ENCODE assay signal across 16 cellular contexts in genomic region chr21:31524140-31524539, GRCh38.
"Had no signal": no experiment of that assay in that cellular context is flagged by ENCODE, and none has a peak within 500 bp of the region (broad histone marks: within the 10 kb centered on the region; RNA-seq: fewer than 3 reads in every experiment).

No MANE protein-coding gene starts in this region.

- H3K9me3 ChIP-seq: esophagus muscularis mucosa, upper lobe of left lung had no signal

- H3K36me3 ChIP-seq: esophagus muscularis mucosa, upper lobe of left lung had no signal

- ATAC-seq: activated CD8-positive, alpha-beta memory T cell treated with anti-CD3 and anti-CD28 coated beads, Interleukin-2, amount 10 ng/mL, durations not matched to agents 7 days and 5 days; activated T-cell treated with anti-CD3 and anti-CD28 coated beads, Interleukin-2, amount 50 U/mL, for 4 hours had no signal

- DNase-seq: activated CD4-positive, alpha-beta T cell treated with anti-CD3 and anti-CD28 coated beads for 1 hour; activated CD4-positive, alpha-beta T cell treated with anti-CD3 and anti-CD28 coated beads, Interleukin-2, amount 50 U/mL, for 48 hours; activated CD8-positive, alpha-beta memory T cell treated with anti-CD3 and anti-CD28 coated beads, Interleukin-2, amount 10 ng/mL, durations not matched to agents 7 days and 5 days; activated gamma-delta T cell; activated T-cell treated with anti-CD3 and anti-CD28 coated beads, Interleukin-2, amount 50 U/mL, for 4 hours; amygdala; cerebellar nuclear complex; kidney; stimulated activated CD4-positive, alpha-beta T cell treated with anti-CD3 and anti-CD28 coated beads, Interleukin-2, amount 100 ng/mL, for 48 hours; stimulated activated naive CD4-positive, alpha-beta T cell treated with Interleukin-2 at 50 U/mL for 16 hours; upper lobe of left lung had no signal

- H3K4me1 ChIP-seq: esophagus muscularis mucosa, parathyroid adenoma, upper lobe of left lung had no signal

- H3K27me3 Mint-ChIP-seq: activated naive CD8-positive, alpha-beta T cell; brain; dendritic cell treated with granulocyte-macrophage colony-stimulating factor and Interleukin-4, amounts not matched to agents 40 ng/mL and 50 ng/mL, for 4 days had no signal

- H3K4me3 ChIP-seq: esophagus muscularis mucosa, upper lobe of left lung had no signal

- H3K36me3 Mint-ChIP-seq: activated CD8-positive, alpha-beta memory T cell treated with anti-CD3 and anti-CD28 coated beads, Interleukin-2, amount 10 ng/mL, durations not matched to agents 7 days and 5 days had no signal

- H3K9me3 Mint-ChIP-seq: activated T-cell treated with anti-CD3 and anti-CD28 coated beads, Interleukin-2, amount 50 U/mL, for 4 hours; brain; dendritic cell treated with granulocyte-macrophage colony-stimulating factor and Interleukin-4, amounts not matched to agents 40 ng/mL and 50 ng/mL, for 4 days had no signal

- H3K27ac Mint-ChIP-seq: activated CD8-positive, alpha-beta memory T cell treated with anti-CD3 and anti-CD28 coated beads, Interleukin-2, amount 10 ng/mL, durations not matched to agents 7 days and 5 days; activated naive CD8-positive, alpha-beta T cell; brain; dendritic cell treated with granulocyte-macrophage colony-stimulating factor and Interleukin-4, amounts not matched to agents 40 ng/mL and 50 ng/mL, for 4 days had no signal

- H3K4me3 Mint-ChIP-seq: activated CD8-positive, alpha-beta memory T cell treated with anti-CD3 and anti-CD28 coated beads, Interleukin-2, amount 10 ng/mL, durations not matched to agents 7 days and 5 days; activated naive CD8-positive, alpha-beta T cell; activated T-cell treated with anti-CD3 and anti-CD28 coated beads, Interleukin-2, amount 50 U/mL, for 4 hours; brain; dendritic cell treated with granulocyte-macrophage colony-stimulating factor and Interleukin-4, amounts not matched to agents 40 ng/mL and 50 ng/mL, for 4 days had no signal
